ENCODE assay signal across 15 cellular contexts in genomic region chr16:56277040-56277439, GRCh38.
DNase-seq lines count a peak whose midpoint lies in the region; ATAC-seq, FAIRE-seq and TF ChIP-seq lines count a peak whose summit lies in the region.
"Had no signal": no experiment of that assay in that cellular context is flagged by ENCODE, and none has a peak within 500 bp of the region (broad histone marks: within the 10 kb centered on the region; RNA-seq: fewer than 3 reads in every experiment).

No MANE protein-coding gene starts in this region.

- H3K36me3 ChIP-seq in HCT116 (ENCODE audit: control insufficient read depth in 1 of 2, insufficient read depth in 2 of 2, low read length in 2 of 2): no peaks in the 10 kb centered on the region
- H3K36me3 ChIP-seq in K562 (ENCODE audit: control insufficient read depth, insufficient read depth, low read length): no peaks in the 10 kb centered on the region
- no peaks in the 10 kb centered on the region for H3K36me3 ChIP-seq in psoas muscle (ENCODE audit: insufficient read depth in 1 of 2, low read depth in 1 of 2)
- no peaks in the 10 kb centered on the region for H3K36me3 ChIP-seq in lower lobe of right lung
- H3K36me3 ChIP-seq: suprapubic skin had no signal

- TF ChIP-seq POLR2A in HCT116 (IDR thresholded peaks at IDR 0.05; ENCODE audit: borderline replicate concordance, extremely low read depth, insufficient read depth, insufficient read length): no peak
- no peak for TF ChIP-seq POLR2A in K562 (conservative IDR thresholded peaks at IDR 0.05)

- H3K27me3 ChIP-seq in HCT116 (ENCODE audit: insufficient read depth, low read length): peaks cover 39% of the 10 kb centered on the region
- H3K27me3 ChIP-seq in K562 (ENCODE audit: control insufficient read depth in 2 of 2, insufficient read depth in 2 of 2, low read length in 2 of 2): no peaks in the 10 kb centered on the region
- H3K27me3 ChIP-seq in psoas muscle (ENCODE audit: insufficient read depth in 3 of 3, low read length in 2 of 3): no peaks in the 10 kb centered on the region
- no peaks in the 10 kb centered on the region for H3K27me3 ChIP-seq in lower lobe of right lung (ENCODE audit: low read depth)
- H3K27me3 ChIP-seq: suprapubic skin had no signal

- no peak for TF ChIP-seq EP300 in K562 (IDR thresholded peaks at IDR 0.05; ENCODE audit: low read length)

- ATAC-seq in HCT116 (peak; percentile 84), K562 (no peak), psoas muscle (no peak), lower lobe of right lung (no peak)

- DNase-seq in AG10803 (ENCODE audit: low read depth) (no peak), HCT116 (ENCODE audit: low read depth, low spot score) (no peak), K562 (ENCODE audit: extremely low read depth in 1 of 4, low spot score in 3 of 4) (no peak), left kidney (ENCODE audit: low read depth, low spot score) (peak; percentile 34), AG20443 (ENCODE audit: low spot score) (no peak), glomerular visceral epithelial cell (ENCODE audit: extremely low spot score) (no peak), psoas muscle (no peak), lower lobe of right lung (no peak)
- DNase-seq: activated T-cell treated with anti-CD3 and anti-CD28 coated beads, Interleukin-2, amount 50 U/mL, for 48 hours; dermis blood vessel endothelial cell; DMS153; hypothalamus; stimulated activated CD4-positive, alpha-beta T cell treated with anti-CD3 and anti-CD28 coated beads, Interleukin-1b, Interleukin-23, amount 100 ng/mL, for 48 hours had no signal

- no peaks in the 10 kb centered on the region for H3K79me2 ChIP-seq in HCT116 (ENCODE audit: insufficient read depth, low read length)
- no peaks in the 10 kb centered on the region for H3K79me2 ChIP-seq in K562 (ENCODE audit: control insufficient read depth, insufficient read depth, low read length)

- no peak overlapping the region for H3K27ac ChIP-seq in HCT116 (ENCODE audit: low read depth, low read length)
- H3K27ac ChIP-seq in K562 (ENCODE audit: extremely low read depth, low read depth, low read length): no peak overlapping the region
- no peak overlapping the region for H3K27ac ChIP-seq in psoas muscle
- H3K27ac ChIP-seq in lower lobe of right lung: no peak overlapping the region
- H3K27ac ChIP-seq: suprapubic skin, VCaP had no signal

- TF ChIP-seq CTCF in AG10803 (conservative IDR thresholded peaks at IDR 0.05; ENCODE audit: low read length) (peak; percentile 12; the same call in 1 of the 2 replicates), HCT116 (IDR thresholded peaks at IDR 0.05 in 2 of 3, conservative IDR thresholded peaks at IDR 0.05 in 1 of 3; ENCODE audit: borderline replicate concordance in 1 of 3, insufficient read depth in 1 of 3, low read depth in 2 of 3, low read length in 2 of 3) (peak in 2 of 3 experiments; percentile 50 to 53; a peak in 4 of 6 replicates), K562 (IDR thresholded peaks at IDR 0.05 in 2 of 3, conservative IDR thresholded peaks at IDR 0.05 in 1 of 3; ENCODE audit: insufficient read depth in 2 of 3, low read depth in 1 of 3, low read length in 3 of 3) (peak in 2 of 3 experiments; percentile 31 to 42; a peak in 3 of 6 replicates), psoas muscle (IDR thresholded peaks at IDR 0.05) (no peak), lower lobe of right lung (IDR thresholded peaks at IDR 0.05) (no peak)

- no peaks in the 10 kb centered on the region for H3K9me3 ChIP-seq in HCT116 (ENCODE audit: control insufficient read depth in 1 of 2, insufficient read depth in 1 of 2, low read depth in 1 of 2, low read length in 2 of 2)
- H3K9me3 ChIP-seq in K562 (replicated peaks; ENCODE audit: control insufficient read depth, insufficient read depth, low read depth, low read length): 0 out of 2 replicates have a peak, but pooled peaks cover 2% of the 10 kb centered on the region
- no peaks in the 10 kb centered on the region for H3K9me3 ChIP-seq in psoas muscle
- no peaks in the 10 kb centered on the region for H3K9me3 ChIP-seq in lower lobe of right lung
- H3K9me3 ChIP-seq: suprapubic skin had no signal

- H3K4me1 ChIP-seq in HCT116 (ENCODE audit: control insufficient read depth in 1 of 2, insufficient read depth in 2 of 2, low read length in 2 of 2): no peaks in the 10 kb centered on the region
- H3K4me1 ChIP-seq in K562 (replicated peaks in 1 of 2; ENCODE audit: control insufficient read depth in 2 of 2, insufficient read depth in 2 of 2, low read length in 2 of 2): peaks cover 15 to 30% of the 10 kb centered on the region in 2 experiments
- H3K4me1 ChIP-seq in psoas muscle: no peaks in the 10 kb centered on the region
- H3K4me1 ChIP-seq in lower lobe of right lung: no peaks in the 10 kb centered on the region
- H3K4me1 ChIP-seq: suprapubic skin had no signal

- POLR2A ChIA-PET in HCT116 (lab: Charles Lee) (no interaction called here), K562 (lab: Yijun Ruan, JAX) (interaction anchor here (0.5 to 1.8 kb wide), 3 partner anchors 12 to 1556 kb away, joined by 3 to 6 read pairs (median 3); no protein-coding TSS in a partner anchor)

- CTCF ChIA-PET in HCT116 (lab: Charles Lee): no interaction called here
- CTCF ChIA-PET in K562 (lab: Yijun Ruan, JAX; ENCODE audit: low intra/inter-chr PET ratio): no interaction called here

- H4K20me1 ChIP-seq in HCT116 (ENCODE audit: insufficient read depth) (no peaks in the 10 kb centered on the region), K562 (replicated peaks; ENCODE audit: control insufficient read depth, insufficient read depth, low read length) (no peaks in the 10 kb centered on the region)

- FAIRE-seq in K562 (lab: Jason Lieb, UNC): no peak

- 52% methylated on average over 5 of the region's 5 CpGs for WGBS in K562 (ENCODE audit: insufficient coverage, low coverage, missing lambda C conversion rate)
- WGBS in psoas muscle, 3 donors: 55 to 72% (median 59%) methylated on average over 5 of the region's 5 CpGs

- RAD21 ChIA-PET in HCT116 (lab: Charles Lee; ENCODE audit: low non-redundant PET in 1 of 2, low total read pairs in 2 of 2, uncharacterized antibody in 2 of 2, unreplicated experiment in 2 of 2): no interaction called here

- no peak overlapping the region for H3K4me2 ChIP-seq in HCT116 (ENCODE audit: low read length)
- no peak overlapping the region for H3K4me2 ChIP-seq in K562 (ENCODE audit: insufficient read depth, low read length)

- intact Hi-C loops in HCT116 (cut with micrococcal nuclease): no loop called here
- intact Hi-C loops in K562 (cut with micrococcal nuclease): no loop called here
- intact Hi-C loops in psoas muscle (cut with DNase I): no loop called here
- intact Hi-C loops in lower lobe of right lung (cut with DNase I): no loop called here

- BruUV-seq in HCT116 (replicated peaks; lab: Mats Ljungman, UMichigan): no TSS peak
- no TSS peak for BruUV-seq in K562 (replicated peaks; lab: Mats Ljungman, UMichigan)

- TF ChIP-seq RAD21 in HCT116 (IDR thresholded peaks at IDR 0.05; ENCODE audit: low read depth): 0 out of 2 replicates have a peak, but pooled peaks have one; percentile 15
- 0 out of 4 replicates have a peak, but pooled peaks of 1 of the 2 experiments have one; percentile 5 for TF ChIP-seq RAD21 in K562 (CRISPR knock-in tag; conservative IDR thresholded peaks at IDR 0.05 in 1 of 2, IDR thresholded peaks at IDR 0.05 in 1 of 2)

- H3K9ac ChIP-seq in HCT116 (ENCODE audit: low read length): no peak overlapping the region
- H3K9ac ChIP-seq in K562 (ENCODE audit: insufficient read depth in 1 of 2, low read depth in 2 of 2, low read length in 2 of 2): no peak overlapping the region

- in situ Hi-C loops in K562 (cut with MboI): no loop called here

- no peaks in the 10 kb centered on the region for H3K9me1 ChIP-seq in K562 (ENCODE audit: control insufficient read depth, insufficient read depth, low read length)

- no peaks in the 10 kb centered on the region for H3K9me2 ChIP-seq in HCT116 (ENCODE audit: insufficient read depth)

- no peak overlapping the region for H3K4me3 ChIP-seq in AG10803 (ENCODE audit: low read length)
- H3K4me3 ChIP-seq in HCT116 (replicated peaks in 1 of 2; ENCODE audit: low read depth in 1 of 2, low read length in 2 of 2): no peak overlapping the region
- H3K4me3 ChIP-seq in K562: no peak overlapping the region
- no peak overlapping the region for H3K4me3 ChIP-seq in psoas muscle
- no peak overlapping the region for H3K4me3 ChIP-seq in lower lobe of right lung
- H3K4me3 ChIP-seq: suprapubic skin had no signal

- H2AFZ ChIP-seq in HCT116 (ENCODE audit: low read depth, low read length, poor library complexity, severe bottlenecking): no peak overlapping the region
- H2AFZ ChIP-seq in K562 (ENCODE audit: low read depth, low read length): no peak overlapping the region

TF ChIP-seq in HCT116, 20 proteins besides CTCF, POLR2A, EP300 and RAD21 (continues in another document):
- no peak for TF ChIP-seq EZH2phosphoT487 (IDR thresholded peaks at IDR 0.05; ENCODE audit: borderline replicate concordance)
- TF ChIP-seq ELF1 (IDR thresholded peaks at IDR 0.05; ENCODE audit: borderline replicate concordance, low read depth): no peak
- no peak for TF ChIP-seq MAX (IDR thresholded peaks at IDR 0.05)
- no peak for TF ChIP-seq JUND (IDR thresholded peaks at IDR 0.05)
- no peak for TF ChIP-seq CEBPB (IDR thresholded peaks at IDR 0.05; ENCODE audit: low read depth)
- TF ChIP-seq SRF (IDR thresholded peaks at IDR 0.05; ENCODE audit: low read depth): no peak

TF ChIP-seq in K562, 482 proteins besides CTCF, POLR2A, EP300 and RAD21:
- TF ChIP-seq MAFK (IDR thresholded peaks at IDR 0.05; ENCODE audit: low read length): no peak
- no peak for TF ChIP-seq ZNF134 (CRISPR knock-in tag; conservative IDR thresholded peaks at IDR 0.05)
- TF ChIP-seq ZNF316 (IDR thresholded peaks at IDR 0.05): peak; percentile 16; the same call in 1 of the 2 replicates

Comparison
In these comparisons a context has a peak if more than half of its experiments do, and no peak if none do; other contexts are left out.
1. CTCF ChIP-seq: peak in AG10803 (single experiment), HCT116 (2 of 3) and K562 (2 of 3); none in psoas muscle (single experiment) and lower lobe of right lung (single experiment).